Comparison of ENCODE assay signal across 15 cellular contexts in genomic region chr4:148292596-148293175, GRCh38.
DNase-seq lines count a peak whose midpoint lies in the region; ATAC-seq, FAIRE-seq and TF ChIP-seq lines count a peak whose summit lies in the region.
"Had no signal": no experiment of that assay in that cellular context is flagged by ENCODE, and none has a peak within 500 bp of the region (broad histone marks: within the 10 kb centered on the region; RNA-seq: fewer than 3 reads in every experiment).

No MANE protein-coding gene starts in this region.

- H3K27me3 ChIP-seq in right lobe of liver: no peaks in the 10 kb centered on the region
- H3K27me3 ChIP-seq in small intestine (ENCODE audit: control insufficient read depth in 2 of 2, insufficient read depth in 2 of 2, low read length in 2 of 2): no peaks in the 10 kb centered on the region
- H3K27me3 ChIP-seq: BLaER1 treated with 17β-estradiol and CSF1 and Interleukin-3, amounts not matched to agents 10 nM and 100 nM had no signal

- intact Hi-C loops in left colon (cut with DNase I, micrococcal nuclease) (no loop called here), right lobe of liver (cut with DNase I) (no loop called here), Right ventricle myocardium superior (cut with DNase I) (no loop called here)

- DNase-seq in epithelial cell of proximal tubule (ENCODE audit: low read depth): peak; percentile 48
- DNase-seq in left colon: no peak
- DNase-seq in right lobe of liver: no peak
- DNase-seq in small intestine: peak; percentile 85
- DNase-seq in stimulated activated CD4-positive, alpha-beta T cell treated with anti-CD3 and anti-CD28 coated beads, Interleukin-15, amount 100 ng/mL, for 24 hours: no peak
- DNase-seq in mucosa of gallbladder (ENCODE audit: low spot score): no peak
- no peak for DNase-seq in Right ventricle myocardium superior
- DNase-seq: ACHN; Calu3; CD4-positive, CD25-positive, alpha-beta regulatory T cell; DMS79; GOT3; H9 had no signal

- H3K4me1 ChIP-seq in right lobe of liver: peaks cover 0 to 13% (median 5%) of the 10 kb centered on the region in 4 donors
- H3K4me1 ChIP-seq in small intestine (ENCODE audit: control insufficient read depth in 2 of 2, insufficient read depth in 1 of 2, low read depth in 1 of 2, low read length in 1 of 2): peaks cover 9 to 13% of the 10 kb centered on the region in 2 donors
- H3K4me1 ChIP-seq: BLaER1 treated with 17β-estradiol and CSF1 and Interleukin-3, amounts not matched to agents 10 nM and 100 nM had no signal

- TF ChIP-seq POLR2A in right lobe of liver (IDR thresholded peaks at IDR 0.05): no peak

- 27% methylated on average over 2 of the region's 2 CpGs for WGBS in right lobe of liver (ENCODE audit: insufficient coverage, low coverage, low lambda C conversion rate, missing lambda C conversion rate)
- WGBS in small intestine, 3 donors: 20 to 63% (median 43%) methylated on average over 2 of the region's 2 CpGs

- H3K9me3 ChIP-seq in right lobe of liver: no peaks in the 10 kb centered on the region
- no peaks in the 10 kb centered on the region for H3K9me3 ChIP-seq in small intestine (ENCODE audit: control insufficient read depth, low read depth)
- H3K9me3 ChIP-seq: BLaER1 treated with 17β-estradiol and CSF1 and Interleukin-3, amounts not matched to agents 10 nM and 100 nM had no signal

- ATAC-seq in left colon (peak; percentile 76), right lobe of liver (peak; percentile 86 to 94 (median 92)), Right ventricle myocardium superior (ENCODE audit: poor library complexity) (no peak)
- ATAC-seq: GM12878 had no signal

- no peak for TF ChIP-seq CTCF in epithelial cell of proximal tubule (conservative IDR thresholded peaks at IDR 0.05; ENCODE audit: low read depth, low read length)
- no peak for TF ChIP-seq CTCF in right lobe of liver (IDR thresholded peaks at IDR 0.05)

- H3K27ac ChIP-seq in right lobe of liver (peak overlapping the region in 1 of 3 donors; percentile 2), small intestine (ENCODE audit: low read depth in 1 of 2, low read length in 1 of 2) (no peak overlapping the region)
- H3K27ac ChIP-seq: BLaER1 treated with 17β-estradiol and CSF1 and Interleukin-3, amounts not matched to agents 10 nM and 100 nM had no signal

- FAIRE-seq in small intestine (lab: Jason Lieb, UNC): no peak
- FAIRE-seq: GM12878 had no signal

- H3K4me3 ChIP-seq in epithelial cell of proximal tubule (ENCODE audit: low read depth, low read length) (no peak overlapping the region), right lobe of liver (no peak overlapping the region), small intestine (ENCODE audit: low read depth in 1 of 2, low read length in 2 of 2) (no peak overlapping the region)
- H3K4me3 ChIP-seq: BLaER1 treated with 17β-estradiol and CSF1 and Interleukin-3, amounts not matched to agents 10 nM and 100 nM; GM12878 had no signal

- H3K36me3 ChIP-seq in right lobe of liver (no peaks in the 10 kb centered on the region), small intestine (ENCODE audit: control insufficient read depth in 2 of 2, insufficient read depth in 2 of 2, low read length in 2 of 2) (no peaks in the 10 kb centered on the region)
- H3K36me3 ChIP-seq: BLaER1 treated with 17β-estradiol and CSF1 and Interleukin-3, amounts not matched to agents 10 nM and 100 nM had no signal

Comparison
In these comparisons a context has a peak if more than half of its experiments do, and no peak if none do; other contexts are left out.
1. DNase-seq: peak in epithelial cell of proximal tubule (single experiment) and small intestine (single experiment); none in left colon (0 of 2), right lobe of liver (0 of 3), stimulated activated CD4-positive, alpha-beta T cell treated with anti-CD3 and anti-CD28 coated beads, Interleukin-15, amount 100 ng/mL, for 24 hours (single experiment), mucosa of gallbladder (single experiment) and Right ventricle myocardium superior (single experiment).